ENCODE assay signal across 1 cellular context in the genomic region with DNA sequence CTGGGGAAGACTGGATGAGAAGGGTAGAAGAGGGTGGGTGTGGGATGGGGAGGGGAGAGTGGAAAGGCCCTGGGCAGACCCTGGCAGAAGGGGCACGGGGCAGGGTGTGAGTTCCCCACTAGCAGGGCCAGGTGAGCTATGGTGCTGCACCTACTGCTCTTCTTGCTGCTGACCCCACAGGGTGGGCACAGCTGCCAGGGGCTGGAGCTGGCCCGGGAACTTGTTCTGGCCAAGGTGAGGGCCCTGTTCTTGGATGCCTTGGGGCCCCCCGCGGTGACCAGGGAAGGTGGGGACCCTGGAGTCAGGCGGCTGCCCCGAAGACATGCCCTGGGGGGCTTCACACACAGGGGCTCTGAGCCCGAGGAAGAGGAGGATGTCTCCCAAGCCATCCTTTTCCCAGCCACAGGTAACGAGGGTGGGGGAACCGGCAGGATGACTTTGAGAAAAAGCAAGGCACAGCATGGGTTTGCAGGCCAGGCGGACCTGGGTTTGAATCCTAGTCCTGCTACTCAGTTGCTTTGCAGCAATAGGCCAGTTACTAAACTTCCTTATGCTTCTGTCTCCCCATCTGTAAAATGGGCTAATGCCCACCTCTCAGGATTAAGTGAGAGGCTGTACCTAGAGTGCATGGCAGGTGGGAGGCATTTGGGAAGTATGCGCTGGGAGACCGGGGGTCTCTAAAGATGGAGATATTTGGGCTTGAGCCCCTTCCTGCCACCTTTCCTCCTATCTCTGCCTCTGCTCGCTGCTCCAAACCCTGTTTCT.
TF ChIP-seq lines count a peak whose summit lies in the region.

A gene with protein sequence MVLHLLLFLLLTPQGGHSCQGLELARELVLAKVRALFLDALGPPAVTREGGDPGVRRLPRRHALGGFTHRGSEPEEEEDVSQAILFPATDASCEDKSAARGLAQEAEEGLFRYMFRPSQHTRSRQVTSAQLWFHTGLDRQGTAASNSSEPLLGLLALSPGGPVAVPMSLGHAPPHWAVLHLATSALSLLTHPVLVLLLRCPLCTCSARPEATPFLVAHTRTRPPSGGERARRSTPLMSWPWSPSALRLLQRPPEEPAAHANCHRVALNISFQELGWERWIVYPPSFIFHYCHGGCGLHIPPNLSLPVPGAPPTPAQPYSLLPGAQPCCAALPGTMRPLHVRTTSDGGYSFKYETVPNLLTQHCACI (plus strand): TSS at position 74 of the 765 bp plus-strand sequence. CDS start 65 bp downstream, at position 139.

TF ChIP-seq in HepG2, 621 proteins besides CTCF, POLR2A, EP300 and RAD21 (continued from another document and continues in another):
- TF ChIP-seq ONECUT2 (CRISPR knock-in tag; IDR thresholded peaks at IDR 0.05) (no peak), HNRNPH1 (optimal IDR thresholded peaks at IDR 0.05; ENCODE audit: low read depth, low read length) (no peak), ZNF317 (CRISPR knock-in tag; IDR thresholded peaks at IDR 0.05) (no peak), ZNF496 (CRISPR knock-in tag; IDR thresholded peaks at IDR 0.05; ENCODE audit: insufficient replicate concordance) (no peak), ARID2 (CRISPR knock-in tag; IDR thresholded peaks at IDR 0.05; ENCODE audit: borderline replicate concordance) (no peak), ATAD3A (CRISPR knock-in tag; IDR thresholded peaks at IDR 0.05) (no peak), ZNF780A (CRISPR knock-in tag; IDR thresholded peaks at IDR 0.05) (no peak), SNAPC2 (CRISPR knock-in tag; IDR thresholded peaks at IDR 0.05) (no peak), MBNL3 (CRISPR knock-in tag; conservative IDR thresholded peaks at IDR 0.05) (no peak), ZNF788 (CRISPR knock-in tag; IDR thresholded peaks at IDR 0.05; ENCODE audit: borderline replicate concordance) (no peak), SOX13 (IDR thresholded peaks at IDR 0.05) (no peak), SOX13 (CRISPR knock-in tag; conservative IDR thresholded peaks at IDR 0.05 in 1 of 2, IDR thresholded peaks at IDR 0.05 in 1 of 2) (no peak), ZNF772 (CRISPR knock-in tag; IDR thresholded peaks at IDR 0.05) (no peak; the same call in 1 of the 2 replicates), ZBTB42 (CRISPR knock-in tag; IDR thresholded peaks at IDR 0.05) (no peak), RXRB (CRISPR knock-in tag; IDR thresholded peaks at IDR 0.05; ENCODE audit: borderline replicate concordance) (no peak), RFX3 (CRISPR knock-in tag; IDR thresholded peaks at IDR 0.05) (no peak), TAF15 (IDR thresholded peaks at IDR 0.05; ENCODE audit: low read depth, low read length, poor library complexity, severe bottlenecking) (no peak), JARID2 (CRISPR knock-in tag; IDR thresholded peaks at IDR 0.05; ENCODE audit: insufficient replicate concordance) (no peak), PCBP2 (optimal IDR thresholded peaks at IDR 0.05; ENCODE audit: low read depth, low read length, poor library complexity, severe bottlenecking) (no peak), TEAD2 (CRISPR knock-in tag; IDR thresholded peaks at IDR 0.05) (no peak), ZNF577 (CRISPR knock-in tag; IDR thresholded peaks at IDR 0.05; ENCODE audit: borderline replicate concordance, low read depth) (no peak), GLI4 (CRISPR knock-in tag; IDR thresholded peaks at IDR 0.05; ENCODE audit: borderline replicate concordance) (no peak), ZSCAN21 (CRISPR knock-in tag; IDR thresholded peaks at IDR 0.05; ENCODE audit: borderline replicate concordance) (no peak), NAIF1 (CRISPR knock-in tag; IDR thresholded peaks at IDR 0.05; ENCODE audit: borderline replicate concordance) (no peak)
- TF ChIP-seq, protein P1, sequence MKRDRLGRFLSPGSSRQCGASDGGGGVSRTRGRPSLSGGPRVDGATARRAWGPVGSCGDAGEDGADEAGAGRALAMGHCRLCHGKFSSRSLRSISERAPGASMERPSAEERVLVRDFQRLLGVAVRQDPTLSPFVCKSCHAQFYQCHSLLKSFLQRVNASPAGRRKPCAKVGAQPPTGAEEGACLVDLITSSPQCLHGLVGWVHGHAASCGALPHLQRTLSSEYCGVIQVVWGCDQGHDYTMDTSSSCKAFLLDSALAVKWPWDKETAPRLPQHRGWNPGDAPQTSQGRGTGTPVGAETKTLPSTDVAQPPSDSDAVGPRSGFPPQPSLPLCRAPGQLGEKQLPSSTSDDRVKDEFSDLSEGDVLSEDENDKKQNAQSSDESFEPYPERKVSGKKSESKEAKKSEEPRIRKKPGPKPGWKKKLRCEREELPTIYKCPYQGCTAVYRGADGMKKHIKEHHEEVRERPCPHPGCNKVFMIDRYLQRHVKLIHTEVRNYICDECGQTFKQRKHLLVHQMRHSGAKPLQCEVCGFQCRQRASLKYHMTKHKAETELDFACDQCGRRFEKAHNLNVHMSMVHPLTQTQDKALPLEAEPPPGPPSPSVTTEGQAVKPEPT (CRISPR knock-in tag; IDR thresholded peaks at IDR 0.05; ENCODE audit: low read depth): no peak
- TF ChIP-seq, protein P2, sequence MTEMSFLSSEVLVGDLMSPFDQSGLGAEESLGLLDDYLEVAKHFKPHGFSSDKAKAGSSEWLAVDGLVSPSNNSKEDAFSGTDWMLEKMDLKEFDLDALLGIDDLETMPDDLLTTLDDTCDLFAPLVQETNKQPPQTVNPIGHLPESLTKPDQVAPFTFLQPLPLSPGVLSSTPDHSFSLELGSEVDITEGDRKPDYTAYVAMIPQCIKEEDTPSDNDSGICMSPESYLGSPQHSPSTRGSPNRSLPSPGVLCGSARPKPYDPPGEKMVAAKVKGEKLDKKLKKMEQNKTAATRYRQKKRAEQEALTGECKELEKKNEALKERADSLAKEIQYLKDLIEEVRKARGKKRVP (CRISPR knock-in tag; IDR thresholded peaks at IDR 0.05): no peak
- TF ChIP-seq, protein P3, sequence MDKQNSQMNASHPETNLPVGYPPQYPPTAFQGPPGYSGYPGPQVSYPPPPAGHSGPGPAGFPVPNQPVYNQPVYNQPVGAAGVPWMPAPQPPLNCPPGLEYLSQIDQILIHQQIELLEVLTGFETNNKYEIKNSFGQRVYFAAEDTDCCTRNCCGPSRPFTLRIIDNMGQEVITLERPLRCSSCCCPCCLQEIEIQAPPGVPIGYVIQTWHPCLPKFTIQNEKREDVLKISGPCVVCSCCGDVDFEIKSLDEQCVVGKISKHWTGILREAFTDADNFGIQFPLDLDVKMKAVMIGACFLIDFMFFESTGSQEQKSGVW (CRISPR knock-in tag; IDR thresholded peaks at IDR 0.05; ENCODE audit: borderline replicate concordance): no peak
- TF ChIP-seq, protein P4, sequence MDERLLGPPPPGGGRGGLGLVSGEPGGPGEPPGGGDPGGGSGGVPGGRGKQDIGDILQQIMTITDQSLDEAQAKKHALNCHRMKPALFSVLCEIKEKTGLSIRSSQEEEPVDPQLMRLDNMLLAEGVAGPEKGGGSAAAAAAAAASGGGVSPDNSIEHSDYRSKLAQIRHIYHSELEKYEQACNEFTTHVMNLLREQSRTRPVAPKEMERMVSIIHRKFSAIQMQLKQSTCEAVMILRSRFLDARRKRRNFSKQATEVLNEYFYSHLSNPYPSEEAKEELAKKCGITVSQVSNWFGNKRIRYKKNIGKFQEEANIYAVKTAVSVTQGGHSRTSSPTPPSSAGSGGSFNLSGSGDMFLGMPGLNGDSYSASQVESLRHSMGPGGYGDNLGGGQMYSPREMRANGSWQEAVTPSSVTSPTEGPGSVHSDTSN (CRISPR knock-in tag; IDR thresholded peaks at IDR 0.05): no peak
- TF ChIP-seq, protein P5, sequence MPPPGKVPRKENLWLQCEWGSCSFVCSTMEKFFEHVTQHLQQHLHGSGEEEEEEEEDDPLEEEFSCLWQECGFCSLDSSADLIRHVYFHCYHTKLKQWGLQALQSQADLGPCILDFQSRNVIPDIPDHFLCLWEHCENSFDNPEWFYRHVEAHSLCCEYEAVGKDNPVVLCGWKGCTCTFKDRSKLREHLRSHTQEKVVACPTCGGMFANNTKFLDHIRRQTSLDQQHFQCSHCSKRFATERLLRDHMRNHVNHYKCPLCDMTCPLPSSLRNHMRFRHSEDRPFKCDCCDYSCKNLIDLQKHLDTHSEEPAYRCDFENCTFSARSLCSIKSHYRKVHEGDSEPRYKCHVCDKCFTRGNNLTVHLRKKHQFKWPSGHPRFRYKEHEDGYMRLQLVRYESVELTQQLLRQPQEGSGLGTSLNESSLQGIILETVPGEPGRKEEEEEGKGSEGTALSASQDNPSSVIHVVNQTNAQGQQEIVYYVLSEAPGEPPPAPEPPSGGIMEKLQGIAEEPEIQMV (CRISPR knock-in tag; IDR thresholded peaks at IDR 0.05; ENCODE audit: low read depth): no peak
- TF ChIP-seq, protein P6, sequence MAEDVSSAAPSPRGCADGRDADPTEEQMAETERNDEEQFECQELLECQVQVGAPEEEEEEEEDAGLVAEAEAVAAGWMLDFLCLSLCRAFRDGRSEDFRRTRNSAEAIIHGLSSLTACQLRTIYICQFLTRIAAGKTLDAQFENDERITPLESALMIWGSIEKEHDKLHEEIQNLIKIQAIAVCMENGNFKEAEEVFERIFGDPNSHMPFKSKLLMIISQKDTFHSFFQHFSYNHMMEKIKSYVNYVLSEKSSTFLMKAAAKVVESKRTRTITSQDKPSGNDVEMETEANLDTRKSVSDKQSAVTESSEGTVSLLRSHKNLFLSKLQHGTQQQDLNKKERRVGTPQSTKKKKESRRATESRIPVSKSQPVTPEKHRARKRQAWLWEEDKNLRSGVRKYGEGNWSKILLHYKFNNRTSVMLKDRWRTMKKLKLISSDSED (CRISPR knock-in tag; IDR thresholded peaks at IDR 0.05): 0 out of 2 replicates have a peak, but pooled peaks have one; percentile 71
- TF ChIP-seq, protein P7, sequence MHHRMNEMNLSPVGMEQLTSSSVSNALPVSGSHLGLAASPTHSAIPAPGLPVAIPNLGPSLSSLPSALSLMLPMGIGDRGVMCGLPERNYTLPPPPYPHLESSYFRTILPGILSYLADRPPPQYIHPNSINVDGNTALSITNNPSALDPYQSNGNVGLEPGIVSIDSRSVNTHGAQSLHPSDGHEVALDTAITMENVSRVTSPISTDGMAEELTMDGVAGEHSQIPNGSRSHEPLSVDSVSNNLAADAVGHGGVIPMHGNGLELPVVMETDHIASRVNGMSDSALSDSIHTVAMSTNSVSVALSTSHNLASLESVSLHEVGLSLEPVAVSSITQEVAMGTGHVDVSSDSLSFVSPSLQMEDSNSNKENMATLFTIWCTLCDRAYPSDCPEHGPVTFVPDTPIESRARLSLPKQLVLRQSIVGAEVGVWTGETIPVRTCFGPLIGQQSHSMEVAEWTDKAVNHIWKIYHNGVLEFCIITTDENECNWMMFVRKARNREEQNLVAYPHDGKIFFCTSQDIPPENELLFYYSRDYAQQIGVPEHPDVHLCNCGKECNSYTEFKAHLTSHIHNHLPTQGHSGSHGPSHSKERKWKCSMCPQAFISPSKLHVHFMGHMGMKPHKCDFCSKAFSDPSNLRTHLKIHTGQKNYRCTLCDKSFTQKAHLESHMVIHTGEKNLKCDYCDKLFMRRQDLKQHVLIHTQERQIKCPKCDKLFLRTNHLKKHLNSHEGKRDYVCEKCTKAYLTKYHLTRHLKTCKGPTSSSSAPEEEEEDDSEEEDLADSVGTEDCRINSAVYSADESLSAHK (CRISPR knock-in tag; IDR thresholded peaks at IDR 0.05; ENCODE audit: borderline replicate concordance): no peak
- TF ChIP-seq, protein P8, sequence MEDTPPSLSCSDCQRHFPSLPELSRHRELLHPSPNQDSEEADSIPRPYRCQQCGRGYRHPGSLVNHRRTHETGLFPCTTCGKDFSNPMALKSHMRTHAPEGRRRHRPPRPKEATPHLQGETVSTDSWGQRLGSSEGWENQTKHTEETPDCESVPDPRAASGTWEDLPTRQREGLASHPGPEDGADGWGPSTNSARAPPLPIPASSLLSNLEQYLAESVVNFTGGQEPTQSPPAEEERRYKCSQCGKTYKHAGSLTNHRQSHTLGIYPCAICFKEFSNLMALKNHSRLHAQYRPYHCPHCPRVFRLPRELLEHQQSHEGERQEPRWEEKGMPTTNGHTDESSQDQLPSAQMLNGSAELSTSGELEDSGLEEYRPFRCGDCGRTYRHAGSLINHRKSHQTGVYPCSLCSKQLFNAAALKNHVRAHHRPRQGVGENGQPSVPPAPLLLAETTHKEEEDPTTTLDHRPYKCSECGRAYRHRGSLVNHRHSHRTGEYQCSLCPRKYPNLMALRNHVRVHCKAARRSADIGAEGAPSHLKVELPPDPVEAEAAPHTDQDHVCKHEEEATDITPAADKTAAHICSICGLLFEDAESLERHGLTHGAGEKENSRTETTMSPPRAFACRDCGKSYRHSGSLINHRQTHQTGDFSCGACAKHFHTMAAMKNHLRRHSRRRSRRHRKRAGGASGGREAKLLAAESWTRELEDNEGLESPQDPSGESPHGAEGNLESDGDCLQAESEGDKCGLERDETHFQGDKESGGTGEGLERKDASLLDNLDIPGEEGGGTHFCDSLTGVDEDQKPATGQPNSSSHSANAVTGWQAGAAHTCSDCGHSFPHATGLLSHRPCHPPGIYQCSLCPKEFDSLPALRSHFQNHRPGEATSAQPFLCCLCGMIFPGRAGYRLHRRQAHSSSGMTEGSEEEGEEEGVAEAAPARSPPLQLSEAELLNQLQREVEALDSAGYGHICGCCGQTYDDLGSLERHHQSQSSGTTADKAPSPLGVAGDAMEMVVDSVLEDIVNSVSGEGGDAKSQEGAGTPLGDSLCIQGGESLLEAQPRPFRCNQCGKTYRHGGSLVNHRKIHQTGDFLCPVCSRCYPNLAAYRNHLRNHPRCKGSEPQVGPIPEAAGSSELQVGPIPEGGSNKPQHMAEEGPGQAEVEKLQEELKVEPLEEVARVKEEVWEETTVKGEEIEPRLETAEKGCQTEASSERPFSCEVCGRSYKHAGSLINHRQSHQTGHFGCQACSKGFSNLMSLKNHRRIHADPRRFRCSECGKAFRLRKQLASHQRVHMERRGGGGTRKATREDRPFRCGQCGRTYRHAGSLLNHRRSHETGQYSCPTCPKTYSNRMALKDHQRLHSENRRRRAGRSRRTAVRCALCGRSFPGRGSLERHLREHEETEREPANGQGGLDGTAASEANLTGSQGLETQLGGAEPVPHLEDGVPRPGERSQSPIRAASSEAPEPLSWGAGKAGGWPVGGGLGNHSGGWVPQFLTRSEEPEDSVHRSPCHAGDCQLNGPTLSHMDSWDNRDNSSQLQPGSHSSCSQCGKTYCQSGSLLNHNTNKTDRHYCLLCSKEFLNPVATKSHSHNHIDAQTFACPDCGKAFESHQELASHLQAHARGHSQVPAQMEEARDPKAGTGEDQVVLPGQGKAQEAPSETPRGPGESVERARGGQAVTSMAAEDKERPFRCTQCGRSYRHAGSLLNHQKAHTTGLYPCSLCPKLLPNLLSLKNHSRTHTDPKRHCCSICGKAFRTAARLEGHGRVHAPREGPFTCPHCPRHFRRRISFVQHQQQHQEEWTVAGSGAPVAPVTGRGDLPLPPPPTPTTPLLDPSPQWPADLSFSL (CRISPR knock-in tag; IDR thresholded peaks at IDR 0.05): no peak
- TF ChIP-seq, protein P9, sequence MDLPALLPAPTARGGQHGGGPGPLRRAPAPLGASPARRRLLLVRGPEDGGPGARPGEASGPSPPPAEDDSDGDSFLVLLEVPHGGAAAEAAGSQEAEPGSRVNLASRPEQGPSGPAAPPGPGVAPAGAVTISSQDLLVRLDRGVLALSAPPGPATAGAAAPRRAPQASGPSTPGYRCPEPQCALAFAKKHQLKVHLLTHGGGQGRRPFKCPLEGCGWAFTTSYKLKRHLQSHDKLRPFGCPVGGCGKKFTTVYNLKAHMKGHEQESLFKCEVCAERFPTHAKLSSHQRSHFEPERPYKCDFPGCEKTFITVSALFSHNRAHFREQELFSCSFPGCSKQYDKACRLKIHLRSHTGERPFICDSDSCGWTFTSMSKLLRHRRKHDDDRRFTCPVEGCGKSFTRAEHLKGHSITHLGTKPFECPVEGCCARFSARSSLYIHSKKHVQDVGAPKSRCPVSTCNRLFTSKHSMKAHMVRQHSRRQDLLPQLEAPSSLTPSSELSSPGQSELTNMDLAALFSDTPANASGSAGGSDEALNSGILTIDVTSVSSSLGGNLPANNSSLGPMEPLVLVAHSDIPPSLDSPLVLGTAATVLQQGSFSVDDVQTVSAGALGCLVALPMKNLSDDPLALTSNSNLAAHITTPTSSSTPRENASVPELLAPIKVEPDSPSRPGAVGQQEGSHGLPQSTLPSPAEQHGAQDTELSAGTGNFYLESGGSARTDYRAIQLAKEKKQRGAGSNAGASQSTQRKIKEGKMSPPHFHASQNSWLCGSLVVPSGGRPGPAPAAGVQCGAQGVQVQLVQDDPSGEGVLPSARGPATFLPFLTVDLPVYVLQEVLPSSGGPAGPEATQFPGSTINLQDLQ (CRISPR knock-in tag; IDR thresholded peaks at IDR 0.05): no peak
